ENCODE assay signal across 10 cellular contexts in the genomic region with DNA sequence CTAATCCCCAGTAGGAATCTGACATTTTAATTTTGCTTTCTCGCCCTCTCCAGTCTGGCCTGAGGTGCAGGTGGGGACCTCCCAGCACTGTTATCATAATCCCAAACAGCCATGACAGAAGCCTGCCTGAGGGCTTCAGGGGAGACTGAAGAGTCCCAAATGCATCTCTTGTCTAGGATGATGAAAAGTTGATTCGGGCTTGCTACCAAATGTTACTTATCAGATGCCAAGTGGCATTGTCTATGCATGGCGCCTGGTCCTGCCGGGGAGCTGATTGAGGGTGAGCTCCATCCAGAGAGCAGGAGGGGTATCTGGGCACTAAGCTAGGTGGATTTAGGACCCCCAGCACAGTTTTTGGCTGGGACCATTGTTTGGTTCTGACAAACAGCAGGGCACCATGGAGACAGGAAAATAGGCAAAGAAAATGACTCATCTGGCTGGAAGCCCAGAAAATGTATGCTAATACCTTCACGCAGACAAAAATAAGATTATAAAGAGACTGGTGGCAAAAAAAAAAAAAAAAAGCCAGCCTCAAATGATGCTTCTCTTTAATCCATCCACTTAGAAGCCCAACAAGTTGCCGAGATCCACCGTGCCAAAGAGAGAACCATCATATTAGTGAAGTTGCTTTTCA.
A peak's percentile ranks its signal among the peaks of the same experiment; 100 is the strongest.
DNase-seq lines count a peak whose midpoint lies in the region; ATAC-seq and TF ChIP-seq lines count a peak whose summit lies in the region.
"Had no signal": no experiment of that assay in that cellular context is flagged by ENCODE, and none has a peak within 500 bp of the region (broad histone marks: within the 10 kb centered on the region; RNA-seq: fewer than 3 reads in every experiment).

No MANE protein-coding gene starts in this region.

- H3K36me3 ChIP-seq in heart right ventricle, result no peaks in the 10 kb centered on the region
- no peaks in the 10 kb centered on the region for H3K36me3 ChIP-seq in right atrium auricular region
- H3K36me3 ChIP-seq in RWPE2 (ENCODE audit: low read depth), result no peaks in the 10 kb centered on the region
- no peaks in the 10 kb centered on the region for H3K36me3 ChIP-seq in uterus
- H3K36me3 ChIP-seq in GM23338 (ENCODE audit: insufficient read depth), result no peaks in the 10 kb centered on the region
- H3K36me3 ChIP-seq: BLaER1 had no signal

- intact Hi-C loops in heart right ventricle (cut with DNase I), result loop anchor here in 3 of 10 donors (10.0 kb wide), 3 partner anchors 514 to 614 kb away; partner anchors contain the start of gene SULF2 (in 3 of the 3)
- intact Hi-C loops in uterus (cut with DNase I; ENCODE audit: low total_unique reads), result loop anchor here (10.0 kb wide), 1 partner anchor 514 kb away; the partner anchor contains the start of gene SULF2

- no peak overlapping the region for H3K4me3 ChIP-seq in heart right ventricle
- H3K4me3 ChIP-seq in right atrium auricular region, result no peak overlapping the region
- no peak overlapping the region for H3K4me3 ChIP-seq in RWPE2 (ENCODE audit: severe bottlenecking)
- H3K4me3 ChIP-seq in uterus, result no peak overlapping the region
- H3K4me3 ChIP-seq in GM23338, result no peak overlapping the region
- H3K4me3 ChIP-seq: BLaER1 had no signal

- no peaks in the 10 kb centered on the region for H3K79me2 ChIP-seq in GM23338 (replicated peaks; ENCODE audit: insufficient read depth)

- TF ChIP-seq CTCF in heart right ventricle (IDR thresholded peaks at IDR 0.05), result no peak
- no peak for TF ChIP-seq CTCF in right atrium auricular region (IDR thresholded peaks at IDR 0.05)
- no peak for TF ChIP-seq CTCF in RWPE2 (IDR thresholded peaks at IDR 0.05; ENCODE audit: poor library complexity, severe bottlenecking)
- TF ChIP-seq CTCF in uterus (IDR thresholded peaks at IDR 0.05), result no peak
- no peak for TF ChIP-seq CTCF in GM23338 (conservative IDR thresholded peaks at IDR 0.05; ENCODE audit: low read depth in 2 of 2)

- no peak overlapping the region for H3K4me2 ChIP-seq in GM23338
- H3K4me2 ChIP-seq: BLaER1 had no signal

- no peaks in the 10 kb centered on the region for H3F3A ChIP-seq in GM23338 (replicated peaks; ENCODE audit: low read depth)

- H3K27ac ChIP-seq in heart right ventricle, result no peak overlapping the region
- no peak overlapping the region for H3K27ac ChIP-seq in right atrium auricular region
- H3K27ac ChIP-seq in RWPE2 (ENCODE audit: poor library complexity, severe bottlenecking), result peak overlapping the region; percentile 19
- H3K27ac ChIP-seq in uterus, result peak overlapping the region; percentile 23 to 45
- no peak overlapping the region for H3K27ac ChIP-seq in GM23338 (ENCODE audit: low read depth)
- H3K27ac ChIP-seq: BLaER1 had no signal

- H4K20me1 ChIP-seq in GM23338 (replicated peaks; ENCODE audit: insufficient read depth), result no peaks in the 10 kb centered on the region
- H4K20me1 ChIP-seq: BLaER1 had no signal

- H3K9me3 Mint-ChIP-seq in GM23338, result peaks cover 8% of the 10 kb centered on the region; the same call in 2 of the 3 replicates

- H3K4me3 Mint-ChIP-seq in GM23338, result no peak overlapping the region

- no peak for TF ChIP-seq POLR2A in uterus (IDR thresholded peaks at IDR 0.05)

- peak in 1 of 2 donors; percentile 64 for DNase-seq in heart right ventricle
- no peak for DNase-seq in right atrium auricular region (ENCODE audit: low spot score)
- DNase-seq in RWPE2 (ENCODE audit: low spot score), result peak; percentile 93
- DNase-seq in foreskin melanocyte, result peak; percentile 32
- DNase-seq in uterus, result peak; percentile 43 to 75
- no peak for DNase-seq in GM23338 (ENCODE audit: low spot score)
- DNase-seq in hippocampal formation (lab: John Stamatoyannopoulos, UW), result no peak
- no peak for DNase-seq in GM19238 (ENCODE audit: insufficient read length, low spot score)

- H3K4me1 ChIP-seq in heart right ventricle, result peaks cover 0 to 33% (median 15%) of the 10 kb centered on the region in 9 donors
- H3K4me1 ChIP-seq in right atrium auricular region, result peaks cover 0 to 23% of the 10 kb centered on the region in 2 donors
- H3K4me1 ChIP-seq in RWPE2 (ENCODE audit: insufficient read depth, poor library complexity, severe bottlenecking), result peaks cover 33% of the 10 kb centered on the region
- peaks cover 5 to 6% of the 10 kb centered on the region in 2 donors for H3K4me1 ChIP-seq in uterus
- peaks cover 16% of the 10 kb centered on the region for H3K4me1 ChIP-seq in GM23338 (ENCODE audit: insufficient read depth)

- peaks cover 19% of the 10 kb centered on the region for H3K4me1 Mint-ChIP-seq in GM23338

- no peak overlapping the region for H2AFZ ChIP-seq in GM23338

- peaks cover 1% of the 10 kb centered on the region for H3K27me3 Mint-ChIP-seq in GM23338 (ENCODE audit: insufficient read depth, low read depth, poor library complexity)

- H3K9me3 ChIP-seq in heart right ventricle, result peaks cover 0 to 10% (median 0%) of the 10 kb centered on the region in 11 donors
- H3K9me3 ChIP-seq in right atrium auricular region, result no peaks in the 10 kb centered on the region
- H3K9me3 ChIP-seq in RWPE2 (ENCODE audit: severe bottlenecking), result no peaks in the 10 kb centered on the region
- no peaks in the 10 kb centered on the region for H3K9me3 ChIP-seq in uterus

- peak in 6 of 8 donors; percentile 19 to 60 (median 35) for ATAC-seq in heart right ventricle
- peak; percentile 52 for ATAC-seq in RWPE2 (ENCODE audit: low read depth)
- ATAC-seq in GM23338, result no peak
- ATAC-seq: Right ventricle myocardium inferior had no signal

- peaks cover 13% of the 10 kb centered on the region; the same call in 1 of the 2 replicates for H3K9me2 ChIP-seq in GM23338 (ENCODE audit: insufficient read depth)

- H3K27ac Mint-ChIP-seq in GM23338, result no peak overlapping the region

- WGBS in heart right ventricle, 2 donors, result 43 to 46% methylated on average over 7 of the region's 7 CpGs

- H3K27me3 ChIP-seq in heart right ventricle, result peaks cover 0 to 2% (median 0%) of the 10 kb centered on the region in 7 donors
- H3K27me3 ChIP-seq in right atrium auricular region, result no peaks in the 10 kb centered on the region
- peaks cover 6% of the 10 kb centered on the region for H3K27me3 ChIP-seq in RWPE2 (ENCODE audit: insufficient read depth, poor library complexity, severe bottlenecking)
- H3K27me3 ChIP-seq in uterus, result no peaks in the 10 kb centered on the region
- H3K27me3 ChIP-seq in GM23338 (ENCODE audit: insufficient read depth), result no peaks in the 10 kb centered on the region
- H3K27me3 ChIP-seq: BLaER1 had no signal

- H3K36me3 Mint-ChIP-seq in GM23338 (ENCODE audit: low read depth), result no peaks in the 10 kb centered on the region; the same call in 2 of the 3 replicates

TF ChIP-seq in GM23338, 12 proteins besides CTCF, POLR2A, EP300 and RAD21 (continues in another document):
- TF ChIP-seq EZH2 (IDR thresholded peaks at IDR 0.05; ENCODE audit: low read depth, unreplicated experiment) (no peak), CREB1 (CRISPR knock-in tag; IDR thresholded peaks at IDR 0.05; ENCODE audit: low read depth) (no peak), JUNB (IDR thresholded peaks at IDR 0.05; ENCODE audit: unreplicated experiment) (no peak), POLR2AphosphoS5 (IDR thresholded peaks at IDR 0.05; ENCODE audit: low read depth) (no peak), ZNF331 (CRISPR knock-in tag; IDR thresholded peaks at IDR 0.05; ENCODE audit: low read depth) (no peak), STAT1 (IDR thresholded peaks at IDR 0.05; ENCODE audit: unreplicated experiment) (no peak), NANOG (IDR thresholded peaks at IDR 0.05; ENCODE audit: borderline replicate concordance) (no peak), EZH2phosphoT487 (IDR thresholded peaks at IDR 0.05; ENCODE audit: unreplicated experiment) (no peak)
- TF ChIP-seq, protein P1, sequence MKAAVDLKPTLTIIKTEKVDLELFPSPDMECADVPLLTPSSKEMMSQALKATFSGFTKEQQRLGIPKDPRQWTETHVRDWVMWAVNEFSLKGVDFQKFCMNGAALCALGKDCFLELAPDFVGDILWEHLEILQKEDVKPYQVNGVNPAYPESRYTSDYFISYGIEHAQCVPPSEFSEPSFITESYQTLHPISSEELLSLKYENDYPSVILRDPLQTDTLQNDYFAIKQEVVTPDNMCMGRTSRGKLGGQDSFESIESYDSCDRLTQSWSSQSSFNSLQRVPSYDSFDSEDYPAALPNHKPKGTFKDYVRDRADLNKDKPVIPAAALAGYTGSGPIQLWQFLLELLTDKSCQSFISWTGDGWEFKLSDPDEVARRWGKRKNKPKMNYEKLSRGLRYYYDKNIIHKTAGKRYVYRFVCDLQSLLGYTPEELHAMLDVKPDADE (IDR thresholded peaks at IDR 0.05), result no peak

Comparison
In these comparisons a context has a peak if more than half of its experiments do, and no peak if none do; other contexts are left out.
1. DNase-seq: peak in RWPE2 (single experiment), foreskin melanocyte (single experiment) and uterus (2 of 2); none in right atrium auricular region (single experiment), GM23338 (single experiment), hippocampal formation (0 of 2) and GM19238 (single experiment).
2. H3K27ac ChIP-seq: peak in RWPE2 (single experiment) and uterus (2 of 2); none in heart right ventricle (0 of 10), right atrium auricular region (0 of 2) and GM23338 (single experiment).